ENCODE assay signal across 3 cellular contexts in the genomic region with DNA sequence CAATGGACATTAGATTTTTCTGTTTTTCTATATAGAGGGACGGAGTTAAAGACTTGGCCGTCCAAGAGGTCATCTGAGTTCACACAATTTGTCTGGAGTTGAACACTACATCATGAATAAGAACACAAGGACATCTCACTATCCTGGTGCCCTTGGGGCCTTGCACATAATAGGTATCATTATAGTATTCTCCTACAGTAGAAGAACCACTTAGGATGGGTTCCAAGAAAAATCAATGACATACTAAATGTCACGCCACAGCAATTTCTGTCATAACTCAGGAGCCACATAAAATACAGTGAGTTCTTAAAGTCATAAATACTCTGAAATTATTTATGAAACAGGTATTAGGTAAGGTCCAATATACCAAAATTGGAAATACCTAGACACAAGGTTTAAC.
"Had no signal": no experiment of that assay in that cellular context is flagged by ENCODE, and none has a peak within 500 bp of the region (broad histone marks: within the 10 kb centered on the region; RNA-seq: fewer than 3 reads in every experiment).

No MANE protein-coding gene starts in this region.

- DNase-seq: H9 had no signal

- H3K4me2 ChIP-seq: GM23338 had no signal

- H2AFZ ChIP-seq: GM23338 had no signal

- H3K4me3 ChIP-seq: GM23338 had no signal

- H3K27ac ChIP-seq: HL-60 had no signal
